ENCODE assay signal across 17 cellular contexts in the genomic region with DNA sequence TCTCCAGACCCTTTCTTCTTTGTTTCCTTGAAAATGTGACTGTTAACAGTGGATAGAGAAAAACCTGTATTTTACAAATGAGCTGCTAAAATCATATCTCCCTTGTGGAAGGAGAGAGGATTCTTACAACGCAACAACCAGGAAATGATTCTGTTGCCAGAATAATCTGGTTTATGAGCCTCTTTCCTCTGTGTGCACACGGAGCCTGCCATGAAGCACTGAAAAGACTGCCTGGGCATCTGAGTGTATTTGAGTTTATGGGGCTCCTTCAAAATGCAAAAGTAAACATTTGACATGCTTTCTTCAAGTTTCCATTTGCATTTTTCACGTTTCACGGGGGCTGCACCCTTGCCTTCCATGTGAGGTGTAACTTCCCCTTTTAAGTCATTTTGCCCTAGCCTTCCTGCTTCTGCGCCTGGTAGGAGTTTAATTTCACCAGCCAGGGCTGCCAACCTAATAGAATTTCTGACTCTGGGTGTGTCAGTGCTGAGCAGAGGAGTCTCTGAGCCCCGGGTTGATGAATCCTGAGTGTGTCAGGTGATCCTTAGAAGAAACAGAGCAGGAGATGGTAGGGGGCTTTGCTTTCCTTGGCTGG.
A peak's percentile ranks its signal among the peaks of the same experiment; 100 is the strongest.
DNase-seq lines count a peak whose midpoint lies in the region; ATAC-seq and TF ChIP-seq lines count a peak whose summit lies in the region.
"Had no signal": no experiment of that assay in that cellular context is flagged by ENCODE, and none has a peak within 500 bp of the region (broad histone marks: within the 10 kb centered on the region; RNA-seq: fewer than 3 reads in every experiment).

No MANE protein-coding gene starts in this region.

- TF ChIP-seq CTCF in heart left ventricle (IDR thresholded peaks at IDR 0.05) (no peak), glutamatergic neuron (IDR thresholded peaks at IDR 0.05; ENCODE audit: partially characterized antibody, unreplicated experiment) (no peak), upper lobe of right lung (IDR thresholded peaks at IDR 0.05) (no peak)

- peaks cover 7% of the 10 kb centered on the region for H3K27me3 Mint-ChIP-seq in glutamatergic neuron (ENCODE audit: unreplicated experiment)

- DNase-seq in right cardiac atrium (no peak), heart left ventricle (no peak), NCI-H1092 treated with DMSO at 0.1 percent for 48 hours (lab: John Stamatoyannopoulos, UW) (peak; percentile 34), glutamatergic neuron (no peak), upper lobe of right lung (no peak), NCI-H2227 treated with DMSO at 0.1 percent for 48 hours (lab: John Stamatoyannopoulos, UW) (no peak), amniotic stem cell (lab: John Stamatoyannopoulos, UW) (no peak), SKM-1 treated with dmso at 0.1 percent for 144 hours (lab: John Stamatoyannopoulos, UW; ENCODE audit: unreplicated experiment) (no peak)
- DNase-seq: activated CD4-positive, alpha-beta T cell treated with anti-CD3 and anti-CD28 coated beads, Interleukin-2, amount 50 U/mL, for 1 hour; activated T-cell treated with anti-CD3 and anti-CD28 coated beads, Interleukin-2, amount 50 U/mL, for 4 hours; foreskin fibroblast; mesenchymal stem cell; NCI-H1105 treated with DMSO at 0.1 percent for 48 hours; NCI-H524 had no signal

- TF ChIP-seq POLR2A in heart left ventricle (IDR thresholded peaks at IDR 0.05): no peak

- WGBS in right cardiac atrium: 53% methylated on average over 6 of the region's 6 CpGs
- WGBS in heart left ventricle, 4 donors: 62 to 70% (median 65%) methylated on average over 6 of the region's 6 CpGs

- H3K4me3 ChIP-seq in right cardiac atrium (ENCODE audit: low read length) (no peak overlapping the region), heart left ventricle (no peak overlapping the region), upper lobe of right lung (no peak overlapping the region)
- H3K4me3 ChIP-seq: tibial artery had no signal

- H3K27ac ChIP-seq in right cardiac atrium (ENCODE audit: low read length) (peak overlapping the region; percentile 9), heart left ventricle (peak overlapping the region in 2 of 12 donors; percentile 39 to 72), upper lobe of right lung (no peak overlapping the region)
- H3K27ac ChIP-seq: neutrophil, tibial artery had no signal

- H3K9me3 Mint-ChIP-seq in glutamatergic neuron (ENCODE audit: unreplicated experiment): peaks cover 5% of the 10 kb centered on the region
- H3K9me3 Mint-ChIP-seq: activated T-cell treated with anti-CD3 and anti-CD28 coated beads, Interleukin-2, amount 50 U/mL, for 4 hours had no signal

- no peak overlapping the region for H3K4me3 Mint-ChIP-seq in glutamatergic neuron (ENCODE audit: unreplicated experiment)
- H3K4me3 Mint-ChIP-seq: activated T-cell treated with anti-CD3 and anti-CD28 coated beads, Interleukin-2, amount 50 U/mL, for 4 hours had no signal

- ATAC-seq in right cardiac atrium (no peak), heart left ventricle (no peak), upper lobe of right lung (peak; percentile 46)
- ATAC-seq: activated T-cell treated with anti-CD3 and anti-CD28 coated beads, Interleukin-2, amount 50 U/mL, for 4 hours; HCT116 had no signal

- H3K36me3 ChIP-seq in heart left ventricle (peaks cover 0 to 2% (median 0%) of the 10 kb centered on the region in 9 donors), upper lobe of right lung (no peaks in the 10 kb centered on the region)
- H3K36me3 ChIP-seq: neutrophil, tibial artery had no signal

- H3K27me3 ChIP-seq in right cardiac atrium (ENCODE audit: control insufficient read depth, insufficient read depth) (no peaks in the 10 kb centered on the region), heart left ventricle (no peaks in the 10 kb centered on the region), upper lobe of right lung (no peaks in the 10 kb centered on the region)
- H3K27me3 ChIP-seq: neutrophil, tibial artery had no signal

- H3K36me3 Mint-ChIP-seq in glutamatergic neuron (ENCODE audit: unreplicated experiment): peaks cover 7% of the 10 kb centered on the region

- H3K4me1 Mint-ChIP-seq in glutamatergic neuron (ENCODE audit: low read depth, unreplicated experiment): peaks cover 48% of the 10 kb centered on the region

- H3K4me1 ChIP-seq in right cardiac atrium (ENCODE audit: control insufficient read depth, insufficient read depth, low read length): peaks cover 18% of the 10 kb centered on the region
- H3K4me1 ChIP-seq in heart left ventricle: peaks cover 10 to 82% (median 61%) of the 10 kb centered on the region in 12 donors
- H3K4me1 ChIP-seq in upper lobe of right lung: peaks cover 38% of the 10 kb centered on the region

- intact Hi-C loops in right cardiac atrium (cut with DNase I): loop anchor here in 1 of 4 donors (10.0 kb wide), 1 partner anchor 473 kb away; no protein-coding TSS in a partner anchor
- intact Hi-C loops in heart left ventricle (cut with DNase I): loop anchor here in 5 of 10 donors (2.0 to 10.0 kb wide), 5 partner anchors 67 to 537 kb away; no protein-coding TSS in a partner anchor
- intact Hi-C loops in upper lobe of right lung (cut with DNase I): no loop called here

- peak overlapping the region; percentile 56 for H3K27ac Mint-ChIP-seq in glutamatergic neuron (ENCODE audit: unreplicated experiment)

- H3K9me3 ChIP-seq in right cardiac atrium (ENCODE audit: control insufficient read depth, low read length): no peaks in the 10 kb centered on the region
- H3K9me3 ChIP-seq in heart left ventricle: no peaks in the 10 kb centered on the region
- no peaks in the 10 kb centered on the region for H3K9me3 ChIP-seq in upper lobe of right lung
- H3K9me3 ChIP-seq: neutrophil, tibial artery had no signal
